In genomic region chr10:89926736-89927135, GRCh38 we compare ENCODE assay signal across 16 cellular contexts.
DNase-seq lines count a peak whose midpoint lies in the region; ATAC-seq, FAIRE-seq and TF ChIP-seq lines count a peak whose summit lies in the region.
"Had no signal": no experiment of that assay in that cellular context is flagged by ENCODE, and none has a peak within 500 bp of the region (broad histone marks: within the 10 kb centered on the region; RNA-seq: fewer than 3 reads in every experiment).

No MANE protein-coding gene starts in this region.

- no peak overlapping the region for H3K27ac Mint-ChIP-seq in astrocyte (ENCODE audit: unreplicated experiment)
- H3K27ac Mint-ChIP-seq: CD8-positive, alpha-beta T cell had no signal

- H3K27ac ChIP-seq in astrocyte (ENCODE audit: low read depth, low read length), result no peak overlapping the region
- H3K27ac ChIP-seq: A549, C4-2B had no signal

- in situ Hi-C loops in KBM-7 (cut with MboI; ENCODE audit: low pct_unique_long_range_greater_than_20kb, low sequenced_read_pairs), result no loop called here

- no peak overlapping the region for H3K9ac ChIP-seq in astrocyte (ENCODE audit: low read length)

- no peaks in the 10 kb centered on the region for H3K4me1 ChIP-seq in astrocyte (ENCODE audit: insufficient read depth, low read length)
- H3K4me1 ChIP-seq: A549, BE2C had no signal

- TF ChIP-seq CTCF in astrocyte (IDR thresholded peaks at IDR 0.05; ENCODE audit: insufficient read depth, low read depth, low read length) (no peak), foreskin fibroblast (IDR thresholded peaks at IDR 0.05; ENCODE audit: low read depth, low read length) (no peak)

- no peak for FAIRE-seq in astrocyte (lab: Jason Lieb, UNC)
- FAIRE-seq: A549, GM12878, GM18507 had no signal

- H3K4me3 ChIP-seq in MG63 (no peak overlapping the region), astrocyte (ENCODE audit: insufficient read depth, low read depth, low read length) (no peak overlapping the region), foreskin fibroblast (ENCODE audit: low read depth in 1 of 2, low read length in 2 of 2) (no peak overlapping the region)
- H3K4me3 ChIP-seq: A549, GM12878 had no signal

- H3K9me3 ChIP-seq in MG63 (no peaks in the 10 kb centered on the region), astrocyte (ENCODE audit: insufficient read depth, low read depth, low read length) (no peaks in the 10 kb centered on the region)
- H3K9me3 ChIP-seq: A549, BE2C had no signal

- ATAC-seq in GM21786 (IDR thresholded peaks at IDR 0.05; ENCODE audit: unreplicated experiment), result no peak
- ATAC-seq: A549; CD8-positive, alpha-beta T cell; GM12878 had no signal

- peaks cover 3% of the 10 kb centered on the region for H3K27me3 Mint-ChIP-seq in astrocyte (ENCODE audit: low read depth, unreplicated experiment)

- H3K4me2 ChIP-seq in astrocyte (ENCODE audit: low read length), result no peak overlapping the region
- H3K4me2 ChIP-seq: A549 had no signal

- peaks cover 3% of the 10 kb centered on the region for H3K4me1 Mint-ChIP-seq in astrocyte (ENCODE audit: low read depth, unreplicated experiment)
- H3K4me1 Mint-ChIP-seq: H9 had no signal

- H3K27me3 ChIP-seq in MG63 (no peaks in the 10 kb centered on the region), astrocyte (ENCODE audit: insufficient read depth, low read length) (no peaks in the 10 kb centered on the region)
- H3K27me3 ChIP-seq: BE2C had no signal

- no peak overlapping the region for H3K4me3 Mint-ChIP-seq in astrocyte (ENCODE audit: unreplicated experiment)
- H3K4me3 Mint-ChIP-seq: CD8-positive, alpha-beta T cell; H9 had no signal

- H2AFZ ChIP-seq in astrocyte (ENCODE audit: low read depth, low read length), result no peak overlapping the region

- H4K20me1 ChIP-seq in astrocyte (ENCODE audit: insufficient read depth, low read length), result no peaks in the 10 kb centered on the region

- H3K36me3 ChIP-seq in MG63 (no peaks in the 10 kb centered on the region), astrocyte (ENCODE audit: insufficient read depth, low read length) (no peaks in the 10 kb centered on the region)
- H3K36me3 ChIP-seq: BE2C had no signal

- no peaks in the 10 kb centered on the region for H3K79me2 ChIP-seq in astrocyte (ENCODE audit: insufficient read depth, low read length)

- no peaks in the 10 kb centered on the region for H3K36me3 Mint-ChIP-seq in astrocyte (ENCODE audit: low read depth, unreplicated experiment)
- H3K36me3 Mint-ChIP-seq: CD8-positive, alpha-beta T cell had no signal

- DNase-seq in MG63 (peak; percentile 15), astrocyte (ENCODE audit: low read depth) (peak; percentile 50), foreskin fibroblast (peak; percentile 0 to 41), NCI-H1417 treated with DMSO at 0.1 percent for 48 hours (lab: John Stamatoyannopoulos, UW) (no peak), KBM-7 (no peak)
- DNase-seq: BE2C; CD8-positive, alpha-beta T cell; COR-L47; DND-41; GOT3; H9 had no signal

- H3K9me3 Mint-ChIP-seq in astrocyte (ENCODE audit: unreplicated experiment), result no peaks in the 10 kb centered on the region
- H3K9me3 Mint-ChIP-seq: CD8-positive, alpha-beta T cell; H9 had no signal

Comparison
In these comparisons a context has a peak if more than half of its experiments do, and no peak if none do; other contexts are left out.
1. DNase-seq: peak in MG63 (single experiment), astrocyte (single experiment) and foreskin fibroblast (2 of 2); none in NCI-H1417 treated with DMSO at 0.1 percent for 48 hours (single experiment) and KBM-7 (single experiment).